12 cellular contexts compared by ENCODE assay signal in the genomic region with DNA sequence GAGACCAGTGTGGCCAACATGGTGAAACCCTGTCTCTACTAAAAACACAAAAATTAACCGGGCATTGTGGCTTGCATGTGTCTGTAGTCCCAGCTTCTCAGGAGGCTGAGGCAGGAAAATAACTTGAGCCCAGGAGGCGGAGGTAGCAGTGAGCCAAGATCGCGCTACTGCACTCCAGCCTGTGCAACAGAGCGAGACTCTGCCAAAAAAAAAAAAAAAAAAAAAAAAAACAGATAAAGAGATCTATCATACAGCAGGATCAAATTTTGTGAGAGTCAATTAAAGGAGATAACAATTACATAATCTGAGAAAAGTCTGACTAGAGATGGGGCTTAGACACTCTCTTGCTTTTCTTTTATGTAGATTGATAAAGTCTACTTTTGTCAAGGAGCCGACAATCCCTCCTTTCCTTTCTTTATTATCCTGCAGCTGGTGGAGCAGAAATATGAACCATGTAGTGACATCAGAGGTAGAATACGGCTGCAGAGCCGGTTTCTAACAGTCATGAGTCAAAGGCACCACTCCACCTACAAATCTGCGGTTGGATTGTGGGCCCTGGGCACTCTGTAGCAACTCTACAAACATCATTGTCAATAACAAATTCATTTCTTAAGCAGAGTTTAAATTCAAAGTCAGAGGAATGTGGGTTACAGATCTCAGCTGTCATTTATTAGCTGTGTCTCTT. TPM values are rescaled to one million over a fixed set of nuclear protein-coding genes. Genes with fewer than 3 reads are reported as not detected.
DNase-seq lines count a peak whose midpoint lies in the region; ATAC-seq and TF ChIP-seq lines count a peak whose summit lies in the region.
"Had no signal": no experiment of that assay in that cellular context is flagged by ENCODE, and none has a peak within 500 bp of the region (broad histone marks: within the 10 kb centered on the region; RNA-seq: fewer than 3 reads in every experiment).

No MANE protein-coding gene starts in this region.

- TF ChIP-seq POLR2A in suprapubic skin (IDR thresholded peaks at IDR 0.05), result no peak

- H3K9me3 Mint-ChIP-seq in activated naive CD4-positive, alpha-beta T cell treated with anti-CD3 and anti-CD28 coated beads, Interleukin-2, amount 50 U/mL, for 72 hours, result no peaks in the 10 kb centered on the region
- H3K9me3 Mint-ChIP-seq: IgD-negative memory B cell had no signal

- no peaks in the 10 kb centered on the region for H3K9me3 ChIP-seq in suprapubic skin

- peak; percentile 44 for DNase-seq in NCI-H1436 treated with DMSO at 0.1 percent for 48 hours (lab: John Stamatoyannopoulos, UW)
- no peak for DNase-seq in NCI-H1436 (lab: John Stamatoyannopoulos, UW)
- peak; percentile 78 for DNase-seq in NCI-H748 (lab: John Stamatoyannopoulos, UW; ENCODE audit: unreplicated experiment)
- peak; percentile 66 for DNase-seq in fibroblast of pulmonary artery (ENCODE audit: low read depth)
- no peak for DNase-seq in suprapubic skin (ENCODE audit: low spot score in 2 of 2)
- no peak for DNase-seq in germinal center (ENCODE audit: low spot score)
- DNase-seq in activated naive CD4-positive, alpha-beta T cell treated with anti-CD3 and anti-CD28 coated beads, Interleukin-2, amount 50 U/mL, for 72 hours (ENCODE audit: low spot score in 2 of 2), result no peak
- DNase-seq: ACHN; activated CD4-positive, alpha-beta T cell treated with anti-CD3 and anti-CD28 coated beads for 4 hours had no signal

- no peak for ATAC-seq in HG02973 (IDR thresholded peaks at IDR 0.05; ENCODE audit: unreplicated experiment)
- ATAC-seq in activated naive CD4-positive, alpha-beta T cell treated with anti-CD3 and anti-CD28 coated beads, Interleukin-2, amount 50 U/mL, for 72 hours, result no peak

- H3K4me3 ChIP-seq in fibroblast of pulmonary artery (replicated peaks; ENCODE audit: low read depth, low read length) (no peak overlapping the region), suprapubic skin (no peak overlapping the region)

- no peak overlapping the region for H3K27ac Mint-ChIP-seq in activated naive CD4-positive, alpha-beta T cell treated with anti-CD3 and anti-CD28 coated beads, Interleukin-2, amount 50 U/mL, for 72 hours
- H3K27ac Mint-ChIP-seq: activated naive CD8-positive, alpha-beta T cell; IgD-negative memory B cell had no signal

- H3K27me3 ChIP-seq in suprapubic skin, result no peaks in the 10 kb centered on the region

- 45% methylated on average over 9 of the region's 9 CpGs for WGBS in suprapubic skin

- H3K4me1 ChIP-seq in suprapubic skin, result peaks cover 3% of the 10 kb centered on the region

- H3K36me3 Mint-ChIP-seq in activated naive CD4-positive, alpha-beta T cell treated with anti-CD3 and anti-CD28 coated beads, Interleukin-2, amount 50 U/mL, for 72 hours, result no peaks in the 10 kb centered on the region
- H3K36me3 Mint-ChIP-seq: activated naive CD8-positive, alpha-beta T cell; IgD-negative memory B cell had no signal

- peak overlapping the region; percentile 69 for H3K27ac ChIP-seq in suprapubic skin

- H3K36me3 ChIP-seq in suprapubic skin, result no peaks in the 10 kb centered on the region

- no peak for TF ChIP-seq EP300 in suprapubic skin (IDR thresholded peaks at IDR 0.05)

- TF ChIP-seq CTCF in fibroblast of pulmonary artery (IDR thresholded peaks at IDR 0.05; ENCODE audit: low read length, missing control alignments) (no peak), suprapubic skin (IDR thresholded peaks at IDR 0.05) (no peak)

RNA-seq across cellular contexts. Expression of a gene that starts 9.0 kb away (rescaled TPM):
- total RNA-seq in suprapubic skin, result under 1 TPM in 2 of 4 donors, not detected in 2; 0.45 to 0.62 TPM
- total RNA-seq in activated naive CD4-positive, alpha-beta T cell treated with anti-CD3 and anti-CD28 coated beads, Interleukin-2, amount 50 U/mL, for 72 hours, result under 1 TPM; 0.14 to 0.20 TPM

RNA-seq across cellular contexts. Expression of a gene that starts 15.5 kb away (rescaled TPM):
- total RNA-seq in suprapubic skin, result 10 to 100 TPM; 30.4 to 74.3 (median 42.8) TPM
- total RNA-seq in activated naive CD4-positive, alpha-beta T cell treated with anti-CD3 and anti-CD28 coated beads, Interleukin-2, amount 50 U/mL, for 72 hours, result 10 to 100 TPM; 59.4 to 61.0 TPM

Comparison
In these comparisons a context has a peak if more than half of its experiments do, and no peak if none do; other contexts are left out.
1. DNase-seq: peak in NCI-H1436 treated with DMSO at 0.1 percent for 48 hours (single experiment), NCI-H748 (single experiment) and fibroblast of pulmonary artery (single experiment); none in NCI-H1436 (single experiment), suprapubic skin (0 of 2), germinal center (single experiment) and activated naive CD4-positive, alpha-beta T cell treated with anti-CD3 and anti-CD28 coated beads, Interleukin-2, amount 50 U/mL, for 72 hours (0 of 2).